In the genomic region with DNA sequence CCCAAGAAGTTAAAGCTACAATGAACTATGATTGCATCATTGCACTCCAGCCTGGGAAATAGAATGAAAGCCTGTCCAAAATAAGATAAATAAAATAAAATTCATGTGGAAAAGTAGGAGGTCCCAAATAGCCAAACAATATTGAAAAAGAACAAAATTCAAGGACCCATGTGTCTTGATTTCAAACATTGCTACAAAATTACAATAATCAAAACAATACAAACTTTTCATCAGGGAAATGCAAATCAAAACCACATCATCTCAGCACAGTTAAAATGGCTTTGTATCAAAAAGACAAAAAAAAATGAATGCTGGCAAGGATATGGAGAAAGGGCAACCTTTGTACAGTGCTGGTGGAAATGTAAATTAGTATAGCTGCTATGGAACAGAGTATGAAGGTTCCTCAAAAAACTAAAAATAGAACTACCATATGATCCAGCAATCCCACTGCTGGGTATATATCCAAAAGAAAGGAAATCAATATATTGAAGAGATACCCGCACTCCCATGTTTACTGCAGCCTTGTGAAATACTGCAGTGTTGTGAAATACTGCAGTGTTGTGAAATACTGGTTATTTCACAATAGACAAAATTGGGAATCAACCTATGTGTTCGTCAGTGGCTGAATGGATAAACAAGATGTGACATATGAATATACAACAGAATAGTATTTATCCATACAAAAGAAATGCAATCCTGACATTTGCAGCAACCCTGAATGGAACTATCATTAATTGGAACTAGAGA, we compare ENCODE assay signal across 1 cellular context.
TF ChIP-seq lines count a peak whose summit lies in the region.

No MANE protein-coding gene starts in this region.

TF ChIP-seq in HepG2, 621 proteins besides CTCF, POLR2A, EP300 and RAD21 (continued from another document and continues in another):
- TF ChIP-seq KDM1A (CRISPR knock-in tag; IDR thresholded peaks at IDR 0.05) (peak; percentile 49; the same call in 1 of the 2 replicates), ZNF292 (CRISPR knock-in tag; IDR thresholded peaks at IDR 0.05; ENCODE audit: borderline replicate concordance, low read depth) (no peak), HOXA3 (CRISPR knock-in tag; IDR thresholded peaks at IDR 0.05) (0 out of 2 replicates have a peak, but pooled peaks have one; percentile 15), ATF2 (CRISPR knock-in tag; IDR thresholded peaks at IDR 0.05) (peak; percentile 55; the same call in 1 of the 2 replicates), NFIC (IDR thresholded peaks at IDR 0.05; ENCODE audit: low read length) (peak; percentile 34; the same call in 1 of the 2 replicates), RXRB (CRISPR knock-in tag; IDR thresholded peaks at IDR 0.05; ENCODE audit: borderline replicate concordance) (0 out of 2 replicates have a peak, but pooled peaks have one; percentile 30), SP140L (CRISPR knock-in tag; IDR thresholded peaks at IDR 0.05; ENCODE audit: borderline replicate concordance) (0 out of 2 replicates have a peak, but pooled peaks have one; percentile 67), ZNF746 (CRISPR knock-in tag; IDR thresholded peaks at IDR 0.05) (no peak; the same call in 1 of the 2 replicates), ZNF556 (CRISPR knock-in tag; IDR thresholded peaks at IDR 0.05; ENCODE audit: borderline replicate concordance) (peak; percentile 94), ZNF446 (CRISPR knock-in tag; IDR thresholded peaks at IDR 0.05) (no peak), ZMYM2 (CRISPR knock-in tag; IDR thresholded peaks at IDR 0.05) (peak; percentile 59; the same call in 1 of the 2 replicates), ZNF329 (CRISPR knock-in tag; IDR thresholded peaks at IDR 0.05; ENCODE audit: low read depth) (no peak), HIVEP1 (CRISPR knock-in tag; IDR thresholded peaks at IDR 0.05) (no peak), ZNF7 (CRISPR knock-in tag; IDR thresholded peaks at IDR 0.05) (no peak), BORCS8-MEF2B (CRISPR knock-in tag; IDR thresholded peaks at IDR 0.05) (no peak), CHD2 (IDR thresholded peaks at IDR 0.05; ENCODE audit: low read depth, low read length) (no peak), EZH2 (conservative IDR thresholded peaks at IDR 0.05; ENCODE audit: low read depth, low read length) (no peak), SALL2 (CRISPR knock-in tag; IDR thresholded peaks at IDR 0.05) (no peak), KLF16 (CRISPR knock-in tag; IDR thresholded peaks at IDR 0.05) (peak in 1 of 2 experiments; percentile 63; a peak in 1 of 4 replicates), RORA (CRISPR knock-in tag; IDR thresholded peaks at IDR 0.05) (no peak), ZNF670 (CRISPR knock-in tag; IDR thresholded peaks at IDR 0.05; ENCODE audit: borderline replicate concordance) (peak; percentile 77), ZNF580 (CRISPR knock-in tag; IDR thresholded peaks at IDR 0.05; ENCODE audit: borderline replicate concordance, low read depth) (no peak), NCOA2 (CRISPR knock-in tag; IDR thresholded peaks at IDR 0.05) (peak; percentile 56; the same call in 1 of the 2 replicates), HOMEZ (CRISPR knock-in tag; IDR thresholded peaks at IDR 0.05; ENCODE audit: low read depth) (peak; percentile 92), KDM3A (CRISPR knock-in tag; IDR thresholded peaks at IDR 0.05; ENCODE audit: low read depth) (peak; percentile 67; the same call in 1 of the 2 replicates), MTA1 (CRISPR knock-in tag; IDR thresholded peaks at IDR 0.05; ENCODE audit: borderline replicate concordance) (no peak; the same call in 1 of the 2 replicates), HBP1 (CRISPR knock-in tag; IDR thresholded peaks at IDR 0.05; ENCODE audit: low read depth) (no peak), ZSCAN21 (CRISPR knock-in tag; IDR thresholded peaks at IDR 0.05; ENCODE audit: borderline replicate concordance) (no peak), KAT2B (IDR thresholded peaks at IDR 0.05; ENCODE audit: borderline replicate concordance, low read depth, low read length) (peak; percentile 83), RFX5 (IDR thresholded peaks at IDR 0.05; ENCODE audit: low read depth, low read length) (no peak), FOXA1 (IDR thresholded peaks at IDR 0.05) (no peak), FOXA1 (CRISPR knock-in tag; IDR thresholded peaks at IDR 0.05) (peak; percentile 51; the same call in 1 of the 2 replicates), FOXJ3 (CRISPR knock-in tag; IDR thresholded peaks at IDR 0.05; ENCODE audit: borderline replicate concordance) (peak; percentile 95), KAT8 (CRISPR knock-in tag; IDR thresholded peaks at IDR 0.05) (peak; percentile 51; the same call in 1 of the 2 replicates), NR1H2 (CRISPR knock-in tag; IDR thresholded peaks at IDR 0.05; ENCODE audit: borderline replicate concordance, low read depth) (no peak), ZHX1 (CRISPR knock-in tag; IDR thresholded peaks at IDR 0.05; ENCODE audit: low read depth) (no peak), ZNF570 (CRISPR knock-in tag; IDR thresholded peaks at IDR 0.05; ENCODE audit: borderline replicate concordance) (no peak), SRSF1 (optimal IDR thresholded peaks at IDR 0.05; ENCODE audit: low read depth, low read length) (no peak), ZNF549 (CRISPR knock-in tag; IDR thresholded peaks at IDR 0.05) (no peak), FOXM1 (CRISPR knock-in tag; IDR thresholded peaks at IDR 0.05) (no peak), HDAC6 (IDR thresholded peaks at IDR 0.05; ENCODE audit: low read depth, low read length) (no peak), KLF11 (CRISPR knock-in tag; IDR thresholded peaks at IDR 0.05) (no peak), MAZ (IDR thresholded peaks at IDR 0.05; ENCODE audit: borderline replicate concordance, low read depth, low read length) (no peak), MAZ (CRISPR knock-in tag; IDR thresholded peaks at IDR 0.05; ENCODE audit: low read depth) (no peak), TCF7L2 (IDR thresholded peaks at IDR 0.05; ENCODE audit: low read depth, low read length) (no peak)
- TF ChIP-seq, protein P1, sequence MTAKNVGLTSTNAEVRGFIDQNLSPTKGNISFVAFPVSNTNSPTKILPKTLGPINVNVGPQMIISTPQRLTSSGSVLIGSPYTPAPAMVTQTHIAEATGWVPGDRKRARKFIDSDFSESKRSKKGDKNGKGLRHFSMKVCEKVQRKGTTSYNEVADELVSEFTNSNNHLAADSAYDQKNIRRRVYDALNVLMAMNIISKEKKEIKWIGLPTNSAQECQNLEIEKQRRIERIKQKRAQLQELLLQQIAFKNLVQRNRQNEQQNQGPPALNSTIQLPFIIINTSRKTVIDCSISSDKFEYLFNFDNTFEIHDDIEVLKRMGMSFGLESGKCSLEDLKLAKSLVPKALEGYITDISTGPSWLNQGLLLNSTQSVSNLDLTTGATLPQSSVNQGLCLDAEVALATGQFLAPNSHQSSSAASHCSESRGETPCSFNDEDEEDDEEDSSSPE (CRISPR knock-in tag; IDR thresholded peaks at IDR 0.05), result 0 out of 2 replicates have a peak, but pooled peaks have one; percentile 44
- TF ChIP-seq, protein P2, sequence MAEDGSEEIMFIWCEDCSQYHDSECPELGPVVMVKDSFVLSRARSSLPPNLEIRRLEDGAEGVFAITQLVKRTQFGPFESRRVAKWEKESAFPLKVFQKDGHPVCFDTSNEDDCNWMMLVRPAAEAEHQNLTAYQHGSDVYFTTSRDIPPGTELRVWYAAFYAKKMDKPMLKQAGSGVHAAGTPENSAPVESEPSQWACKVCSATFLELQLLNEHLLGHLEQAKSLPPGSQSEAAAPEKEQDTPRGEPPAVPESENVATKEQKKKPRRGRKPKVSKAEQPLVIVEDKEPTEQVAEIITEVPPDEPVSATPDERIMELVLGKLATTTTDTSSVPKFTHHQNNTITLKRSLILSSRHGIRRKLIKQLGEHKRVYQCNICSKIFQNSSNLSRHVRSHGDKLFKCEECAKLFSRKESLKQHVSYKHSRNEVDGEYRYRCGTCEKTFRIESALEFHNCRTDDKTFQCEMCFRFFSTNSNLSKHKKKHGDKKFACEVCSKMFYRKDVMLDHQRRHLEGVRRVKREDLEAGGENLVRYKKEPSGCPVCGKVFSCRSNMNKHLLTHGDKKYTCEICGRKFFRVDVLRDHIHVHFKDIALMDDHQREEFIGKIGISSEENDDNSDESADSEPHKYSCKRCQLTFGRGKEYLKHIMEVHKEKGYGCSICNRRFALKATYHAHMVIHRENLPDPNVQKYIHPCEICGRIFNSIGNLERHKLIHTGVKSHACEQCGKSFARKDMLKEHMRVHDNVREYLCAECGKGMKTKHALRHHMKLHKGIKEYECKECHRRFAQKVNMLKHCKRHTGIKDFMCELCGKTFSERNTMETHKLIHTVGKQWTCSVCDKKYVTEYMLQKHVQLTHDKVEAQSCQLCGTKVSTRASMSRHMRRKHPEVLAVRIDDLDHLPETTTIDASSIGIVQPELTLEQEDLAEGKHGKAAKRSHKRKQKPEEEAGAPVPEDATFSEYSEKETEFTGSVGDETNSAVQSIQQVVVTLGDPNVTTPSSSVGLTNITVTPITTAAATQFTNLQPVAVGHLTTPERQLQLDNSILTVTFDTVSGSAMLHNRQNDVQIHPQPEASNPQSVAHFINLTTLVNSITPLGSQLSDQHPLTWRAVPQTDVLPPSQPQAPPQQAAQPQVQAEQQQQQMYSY (CRISPR knock-in tag; IDR thresholded peaks at IDR 0.05), result no peak
- TF ChIP-seq, protein P3, sequence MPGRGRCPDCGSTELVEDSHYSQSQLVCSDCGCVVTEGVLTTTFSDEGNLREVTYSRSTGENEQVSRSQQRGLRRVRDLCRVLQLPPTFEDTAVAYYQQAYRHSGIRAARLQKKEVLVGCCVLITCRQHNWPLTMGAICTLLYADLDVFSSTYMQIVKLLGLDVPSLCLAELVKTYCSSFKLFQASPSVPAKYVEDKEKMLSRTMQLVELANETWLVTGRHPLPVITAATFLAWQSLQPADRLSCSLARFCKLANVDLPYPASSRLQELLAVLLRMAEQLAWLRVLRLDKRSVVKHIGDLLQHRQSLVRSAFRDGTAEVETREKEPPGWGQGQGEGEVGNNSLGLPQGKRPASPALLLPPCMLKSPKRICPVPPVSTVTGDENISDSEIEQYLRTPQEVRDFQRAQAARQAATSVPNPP (CRISPR knock-in tag; IDR thresholded peaks at IDR 0.05), result 0 out of 2 replicates have a peak, but pooled peaks have one; percentile 25
